In genomic region chr15:88982304-88982945, GRCh38 we compare ENCODE assay signal across 9 cellular contexts.
A peak's percentile ranks its signal among the peaks of the same experiment; 100 is the strongest.
DNase-seq lines count a peak whose midpoint lies in the region; ATAC-seq, FAIRE-seq and TF ChIP-seq lines count a peak whose summit lies in the region.
"Had no signal": no experiment of that assay in that cellular context is flagged by ENCODE, and none has a peak within 500 bp of the region (broad histone marks: within the 10 kb centered on the region; RNA-seq: fewer than 3 reads in every experiment).

No MANE protein-coding gene starts in this region.

- no peaks in the 10 kb centered on the region for H3K36me3 ChIP-seq in tibial artery
- no peaks in the 10 kb centered on the region for H3K36me3 ChIP-seq in small intestine (ENCODE audit: control insufficient read depth in 2 of 2, insufficient read depth in 2 of 2, low read length in 2 of 2)
- H3K36me3 ChIP-seq: breast epithelium had no signal

- H3K4me1 ChIP-seq in tibial artery (peaks cover 0 to 16% (median 14%) of the 10 kb centered on the region in 4 donors), small intestine (ENCODE audit: control insufficient read depth in 2 of 2, insufficient read depth in 1 of 2, low read depth in 1 of 2, low read length in 1 of 2) (no peaks in the 10 kb centered on the region)

- ATAC-seq in GM21515 (IDR thresholded peaks at IDR 0.05; ENCODE audit: unreplicated experiment): peak; percentile 99
- peak; percentile 97 for ATAC-seq in HG03575 (IDR thresholded peaks at IDR 0.05; ENCODE audit: extremely low read depth, insufficient number of reproducible peaks, low FRiP score, unreplicated experiment)

- whole genome bisulfite sequencing in small intestine, 3 donors: 47 to 58% (median 52%) methylated on average over 6 to 7 of the region's 7 CpGs

- intact Hi-C loops in tibial artery (cut with DNase I; ENCODE audit: low total_unique reads): no loop called here

- H3K27ac ChIP-seq in tibial artery (peak overlapping the region; percentile 31 to 55), small intestine (ENCODE audit: low read depth in 1 of 2, low read length in 1 of 2) (no peak overlapping the region)

- H3K27me3 ChIP-seq in tibial artery (no peaks in the 10 kb centered on the region), small intestine (ENCODE audit: control insufficient read depth in 2 of 2, insufficient read depth in 2 of 2, low read length in 2 of 2) (peaks cover 0 to 2% of the 10 kb centered on the region in 2 donors)
- H3K27me3 ChIP-seq: breast epithelium had no signal

- H3K9me3 ChIP-seq in tibial artery: no peaks in the 10 kb centered on the region
- H3K9me3 ChIP-seq in small intestine (ENCODE audit: control insufficient read depth, low read depth): no peaks in the 10 kb centered on the region
- H3K9me3 ChIP-seq: breast epithelium had no signal

- no peak for FAIRE-seq in small intestine (lab: Jason Lieb, UNC)

- H3K4me3 ChIP-seq in fibroblast of mammary gland (ENCODE audit: control insufficient read depth, low read depth, low read length): no peak overlapping the region
- H3K4me3 ChIP-seq in tibial artery: no peak overlapping the region
- no peak overlapping the region for H3K4me3 ChIP-seq in small intestine (ENCODE audit: low read depth in 1 of 2, low read length in 2 of 2)
- H3K4me3 ChIP-seq: breast epithelium had no signal

- DNase-seq in EH (ENCODE audit: low read depth): peak; percentile 89
- DNase-seq in fibroblast of mammary gland (ENCODE audit: low read depth): peak; percentile 96
- DNase-seq in tibial artery: peak; percentile 76 to 88
- no peak for DNase-seq in COR-L47 (lab: John Stamatoyannopoulos, UW)
- no peak for DNase-seq in small intestine
- DNase-seq in NCI-H82 treated with DMSO at 0.1 percent for 48 hours (lab: John Stamatoyannopoulos, UW; ENCODE audit: unreplicated experiment): no peak

- TF ChIP-seq CTCF in fibroblast of mammary gland (conservative IDR thresholded peaks at IDR 0.05; ENCODE audit: control insufficient read depth, insufficient read depth, low read depth, low read length): no peak
- TF ChIP-seq CTCF in tibial artery (IDR thresholded peaks at IDR 0.05): no peak

Comparison
In these comparisons a context has a peak if more than half of its experiments do, and no peak if none do; other contexts are left out.
1. DNase-seq: peak in EH (single experiment), fibroblast of mammary gland (single experiment) and tibial artery (2 of 2); none in COR-L47 (single experiment), small intestine (single experiment) and NCI-H82 treated with DMSO at 0.1 percent for 48 hours (single experiment).
2. H3K27ac ChIP-seq: peak in tibial artery (2 of 2); none in small intestine (0 of 2).